ENCODE assay signal across 8 cellular contexts in genomic region chr2:185291035-185291647, GRCh38.
DNase-seq lines count a peak whose midpoint lies in the region; ATAC-seq and TF ChIP-seq lines count a peak whose summit lies in the region.

No MANE protein-coding gene starts in this region.

- peak; percentile 28 for DNase-seq in COLO668 (lab: John Stamatoyannopoulos, UW; ENCODE audit: unreplicated experiment)
- DNase-seq in NCI-H510A treated with DMSO at 0.1 percent for 48 hours (lab: John Stamatoyannopoulos, UW) = peak; percentile 28
- peak; percentile 51 for DNase-seq in brain microvascular endothelial cell
- DNase-seq in right lobe of liver = peak; percentile 49 to 59 (median 51)
- no peak for DNase-seq in NCI-H128 (lab: John Stamatoyannopoulos, UW; ENCODE audit: unreplicated experiment)
- no peak for DNase-seq in inferior parietal cortex (ENCODE audit: extremely low spot score)

- in situ Hi-C loops in brain microvascular endothelial cell (cut with HindIII; ENCODE audit: low pct_ligation_motif_present, low sequenced_read_pairs) = no loop called here

- H3K4me1 ChIP-seq in right lobe of liver = no peaks in the 10 kb centered on the region

- intact Hi-C loops in right lobe of liver (cut with DNase I) = no loop called here

- H3K4me3 ChIP-seq in brain microvascular endothelial cell (ENCODE audit: low read depth, low read length) (no peak overlapping the region), right lobe of liver (no peak overlapping the region)

- H3K27ac ChIP-seq in brain microvascular endothelial cell (no peak overlapping the region), right lobe of liver (no peak overlapping the region)

- H3K9me3 ChIP-seq in right lobe of liver = no peaks in the 10 kb centered on the region

- TF ChIP-seq POLR2A in right lobe of liver (IDR thresholded peaks at IDR 0.05) = no peak

- TF ChIP-seq CTCF in brain microvascular endothelial cell (IDR thresholded peaks at IDR 0.05; ENCODE audit: low read depth, low read length, missing control alignments) (peak; percentile 89), right lobe of liver (IDR thresholded peaks at IDR 0.05) (peak; percentile 43 to 67 (median 60))

- ATAC-seq in GM18861 (IDR thresholded peaks at IDR 0.05; ENCODE audit: unreplicated experiment) (peak; percentile 97), HG02970 (IDR thresholded peaks at IDR 0.05; ENCODE audit: low FRiP score, unreplicated experiment) (peak; percentile 92), right lobe of liver (peak; percentile 75 to 84 (median 78))

- 34% methylated on average over 7 of the region's 7 CpGs for WGBS in right lobe of liver (ENCODE audit: insufficient coverage, low coverage, low lambda C conversion rate, missing lambda C conversion rate)

- H3K36me3 ChIP-seq in brain microvascular endothelial cell (replicated peaks) (no peaks in the 10 kb centered on the region), right lobe of liver (no peaks in the 10 kb centered on the region)

- H3K27me3 ChIP-seq in brain microvascular endothelial cell (replicated peaks) = no peaks in the 10 kb centered on the region
- no peaks in the 10 kb centered on the region for H3K27me3 ChIP-seq in right lobe of liver

Comparison
In these comparisons a context has a peak if more than half of its experiments do, and no peak if none do; other contexts are left out.
1. DNase-seq: peak in COLO668 (single experiment), NCI-H510A treated with DMSO at 0.1 percent for 48 hours (single experiment), brain microvascular endothelial cell (single experiment) and right lobe of liver (3 of 3); none in NCI-H128 (single experiment) and inferior parietal cortex (single experiment).
2. Peak in every context shown above with its lines, with median percentiles within 50 percentile points of each other: ATAC-seq.